19 cellular contexts compared by ENCODE assay signal in the genomic region with DNA sequence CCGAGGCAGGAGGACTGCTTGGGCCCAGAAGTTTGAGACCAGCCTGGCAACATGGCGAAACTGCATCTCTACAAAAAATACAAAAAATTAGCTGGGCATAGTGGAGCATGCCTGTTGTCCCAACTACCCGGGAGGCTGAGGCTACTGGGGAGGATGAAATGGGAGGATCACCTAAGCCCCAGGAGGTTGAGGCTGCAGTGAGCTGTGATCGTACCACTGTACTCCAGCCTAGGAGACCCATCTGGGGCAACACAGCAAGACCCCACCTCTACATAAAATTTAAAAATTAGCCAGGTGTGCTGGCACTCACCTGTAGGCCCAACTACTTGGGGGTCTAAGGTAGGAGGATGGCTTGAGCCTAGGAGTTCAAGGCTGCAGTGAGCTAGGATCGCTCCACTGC. TPM values are rescaled to one million over a fixed set of nuclear protein-coding genes. Genes with fewer than 3 reads are reported as not detected.
DNase-seq lines count a peak whose midpoint lies in the region; ATAC-seq lines count a peak whose summit lies in the region.
"Had no signal": no experiment of that assay in that cellular context is flagged by ENCODE, and none has a peak within 500 bp of the region (broad histone marks: within the 10 kb centered on the region; RNA-seq: fewer than 3 reads in every experiment).

No MANE protein-coding gene starts in this region.

- no peak overlapping the region for H3K4me2 ChIP-seq in trophoblast cell (ENCODE audit: low read length)

- no peaks in the 10 kb centered on the region for H3K36me3 Mint-ChIP-seq in activated naive CD4-positive, alpha-beta T cell treated with anti-CD3 and anti-CD28 coated beads, Interleukin-2, amount 50 U/mL, for 24 hours
- H3K36me3 Mint-ChIP-seq in activated naive CD4-positive, alpha-beta T cell treated with anti-CD3 and anti-CD28 coated beads, Interleukin-2, amount 50 U/mL, for 72 hours: peaks cover 0 to 6% of the 10 kb centered on the region in 2 donors
- H3K36me3 Mint-ChIP-seq in activated naive CD8-positive, alpha-beta T cell: no peaks in the 10 kb centered on the region

- H3K9ac ChIP-seq in HUES64 (ENCODE audit: low read depth, low read length) (no peak overlapping the region), trophoblast cell (ENCODE audit: low read length) (no peak overlapping the region)

- peaks cover 4% of the 10 kb centered on the region for H3K79me1 ChIP-seq in trophoblast cell (ENCODE audit: low read length)

- ATAC-seq in activated naive CD4-positive, alpha-beta T cell treated with anti-CD3 and anti-CD28 coated beads, Interleukin-2, amount 50 U/mL, for 72 hours: no peak
- ATAC-seq in HG03442 (IDR thresholded peaks at IDR 0.05; ENCODE audit: unreplicated experiment): no peak
- ATAC-seq: activated CD4-positive, CD25-positive, alpha-beta regulatory T cell treated with anti-CD3 and anti-CD28 coated beads, Interleukin-2, amount 50 U/mL, for 24 hours; T-helper 17 cell had no signal

- H3K14ac ChIP-seq in trophoblast cell (ENCODE audit: low read length): no peak overlapping the region

- H3K9me3 Mint-ChIP-seq in activated naive CD4-positive, alpha-beta T cell treated with anti-CD3 and anti-CD28 coated beads, Interleukin-2, amount 50 U/mL, for 24 hours: no peaks in the 10 kb centered on the region
- H3K9me3 Mint-ChIP-seq in activated naive CD4-positive, alpha-beta T cell treated with anti-CD3 and anti-CD28 coated beads, Interleukin-2, amount 50 U/mL, for 72 hours: no peaks in the 10 kb centered on the region
- H3K9me3 Mint-ChIP-seq in activated naive CD8-positive, alpha-beta T cell (ENCODE audit: low read depth): no peaks in the 10 kb centered on the region

- H4K12ac ChIP-seq in trophoblast cell (ENCODE audit: low read depth, low read length): no peak overlapping the region

- no peak overlapping the region for H4K8ac ChIP-seq in trophoblast cell (ENCODE audit: low read depth, low read length)

- H3K27ac ChIP-seq in HUES64 (ENCODE audit: low read depth, low read length): no peak overlapping the region
- H3K27ac ChIP-seq in trophoblast cell (ENCODE audit: low read depth, low read length): no peak overlapping the region
- H3K27ac ChIP-seq: prostate gland had no signal

- WGBS in HUES64: 99% methylated on average over 5 of the region's 5 CpGs
- no CpG with 5 or more reads among the region's 5 CpGs for WGBS in trophoblast cell (ENCODE audit: extremely low coverage, insufficient coverage, insufficient read length)

- H3K4me3 ChIP-seq in HUES64 (ENCODE audit: low read length) (0 out of 2 replicates have a peak overlapping the region, but pooled peaks have one; percentile 95), trophoblast cell (ENCODE audit: low read depth, low read length) (no peak overlapping the region)
- H3K4me3 ChIP-seq: prostate gland had no signal

- H2AK5ac ChIP-seq in trophoblast cell (ENCODE audit: low read length): no peak overlapping the region

- H3K36me3 ChIP-seq in HUES64 (ENCODE audit: insufficient read depth, low read length): peaks cover 31% of the 10 kb centered on the region
- peaks cover 8% of the 10 kb centered on the region in 2 experiments for H3K36me3 ChIP-seq in trophoblast cell (ENCODE audit: control insufficient read depth in 1 of 2, insufficient read depth in 2 of 2, low read length in 2 of 2)
- H3K36me3 ChIP-seq: prostate gland had no signal

- peaks cover 6% of the 10 kb centered on the region for H3K79me2 ChIP-seq in trophoblast cell (ENCODE audit: control insufficient read depth, insufficient read depth, low read length, poor library complexity)

- H2BK5ac ChIP-seq in trophoblast cell (ENCODE audit: low read depth, low read length, poor library complexity): no peak overlapping the region

- H3K4me3 Mint-ChIP-seq in activated naive CD4-positive, alpha-beta T cell treated with anti-CD3 and anti-CD28 coated beads, Interleukin-2, amount 50 U/mL, for 24 hours: peak overlapping the region; percentile 67
- peak overlapping the region; percentile 65 for H3K4me3 Mint-ChIP-seq in activated naive CD8-positive, alpha-beta T cell

- no peak overlapping the region for H2BK120ac ChIP-seq in trophoblast cell (ENCODE audit: insufficient read depth, low read length, poor library complexity)

- no peak for DNase-seq in activated naive CD4-positive, alpha-beta T cell treated with anti-CD3 and anti-CD28 coated beads, Interleukin-2, amount 50 U/mL, for 72 hours (ENCODE audit: low spot score in 2 of 2)
- DNase-seq in trophoblast cell: no peak
- DNase-seq in activated CD4-positive, CD25-positive, alpha-beta regulatory T cell (lab: John Stamatoyannopoulos, UW): no peak
- no peak for DNase-seq in effector CD8-positive, alpha-beta T cell (lab: John Stamatoyannopoulos, UW)
- DNase-seq: GOT3; kidney; MG63; NCI-H1694 treated with DMSO at 0.1 percent for 48 hours; NCI-H345; nephron progenitor cell; NK-92 treated with Interleukin-12 subunit alpha and Interleukin-12 subunit beta, amount 100 ng/mL, for 24 hours; Right ventricle myocardium superior; T-helper 17 cell had no signal

- no peak overlapping the region for H4K91ac ChIP-seq in trophoblast cell (ENCODE audit: low read depth, low read length)

- no peaks in the 10 kb centered on the region for H3K9me3 ChIP-seq in HUES64 (ENCODE audit: insufficient read depth, low read depth, low read length)
- H3K9me3 ChIP-seq in trophoblast cell (ENCODE audit: insufficient read depth, low read depth, low read length): no peaks in the 10 kb centered on the region
- H3K9me3 ChIP-seq: MG63, prostate gland had no signal

- peaks cover 4% of the 10 kb centered on the region; the same call in 1 of the 2 replicates for H3K4me1 ChIP-seq in HUES64 (ENCODE audit: insufficient read depth, low read length)
- H3K4me1 ChIP-seq in trophoblast cell (ENCODE audit: control insufficient read depth in 1 of 2, insufficient read depth in 2 of 2, low read length in 2 of 2): peaks cover 0 to 4% of the 10 kb centered on the region in 2 experiments
- H3K4me1 ChIP-seq: prostate gland had no signal

- H3K4me1 Mint-ChIP-seq in activated naive CD4-positive, alpha-beta T cell treated with anti-CD3 and anti-CD28 coated beads, Interleukin-2, amount 50 U/mL, for 24 hours: peaks cover 24% of the 10 kb centered on the region
- H3K4me1 Mint-ChIP-seq in activated naive CD8-positive, alpha-beta T cell (ENCODE audit: low read depth): peaks cover 32% of the 10 kb centered on the region

- no peak overlapping the region for H3K23ac ChIP-seq in trophoblast cell (ENCODE audit: low read length)

- H3K27me3 ChIP-seq in HUES64 (ENCODE audit: insufficient read depth, low read length): no peaks in the 10 kb centered on the region
- H3K27me3 ChIP-seq in trophoblast cell (ENCODE audit: insufficient read depth, low read length): no peaks in the 10 kb centered on the region
- H3K27me3 ChIP-seq: MG63 had no signal

- H2BK12ac ChIP-seq in trophoblast cell (ENCODE audit: low read length): no peak overlapping the region

- no peak overlapping the region for H3K27ac Mint-ChIP-seq in activated naive CD4-positive, alpha-beta T cell treated with anti-CD3 and anti-CD28 coated beads, Interleukin-2, amount 50 U/mL, for 24 hours
- no peak overlapping the region for H3K27ac Mint-ChIP-seq in activated naive CD4-positive, alpha-beta T cell treated with anti-CD3 and anti-CD28 coated beads, Interleukin-2, amount 50 U/mL, for 72 hours
- no peak overlapping the region for H3K27ac Mint-ChIP-seq in activated naive CD8-positive, alpha-beta T cell
- H3K27ac Mint-ChIP-seq: nephron progenitor cell had no signal

- no peaks in the 10 kb centered on the region for H3K27me3 Mint-ChIP-seq in activated naive CD4-positive, alpha-beta T cell treated with anti-CD3 and anti-CD28 coated beads, Interleukin-2, amount 50 U/mL, for 24 hours
- H3K27me3 Mint-ChIP-seq in activated naive CD8-positive, alpha-beta T cell: no peaks in the 10 kb centered on the region
- H3K27me3 Mint-ChIP-seq: T-helper 17 cell had no signal

- peak overlapping the region; percentile 21 for H3K4ac ChIP-seq in trophoblast cell (ENCODE audit: low read depth, low read length)

- H3K18ac ChIP-seq in trophoblast cell (ENCODE audit: low read length): no peak overlapping the region

- H2AFZ ChIP-seq in trophoblast cell (ENCODE audit: insufficient read depth, low read length, poor library complexity): no peak overlapping the region

RNA-seq across cellular contexts. Expression of a gene that starts 1.8 kb away (rescaled TPM):
- total RNA-seq in activated naive CD4-positive, alpha-beta T cell treated with anti-CD3 and anti-CD28 coated beads, Interleukin-2, amount 50 U/mL, for 72 hours: 10 to 100 TPM; 53.7 to 63.1 TPM
- 71.8 TPM for polyA plus RNA-seq in HUES64 (2013, experiment 1 of 2)
- 66.8 TPM for polyA plus RNA-seq in HUES64 (2013, experiment 2 of 2)
- 40.6 and 45.5 TPM in 2 replicates for polyA plus RNA-seq in trophoblast cell (2013)

RNA-seq across cellular contexts. Expression of a gene that starts 22.3 kb away (rescaled TPM):
- not detected for total RNA-seq in activated naive CD4-positive, alpha-beta T cell treated with anti-CD3 and anti-CD28 coated beads, Interleukin-2, amount 50 U/mL, for 72 hours
- polyA plus RNA-seq in HUES64 (2013, experiment 1 of 2): 6.1 TPM
- 7.2 TPM for polyA plus RNA-seq in HUES64 (2013, experiment 2 of 2)
- 17.6 and 18.2 TPM in 2 replicates for polyA plus RNA-seq in trophoblast cell (2013)

RNA-seq across cellular contexts. Expression of a gene that starts 33.5 kb away (rescaled TPM):
- under 1 TPM; 0.16 to 0.80 TPM for total RNA-seq in activated naive CD4-positive, alpha-beta T cell treated with anti-CD3 and anti-CD28 coated beads, Interleukin-2, amount 50 U/mL, for 72 hours
- 7.1 TPM for polyA plus RNA-seq in HUES64 (2013, experiment 1 of 2)
- 7.9 TPM for polyA plus RNA-seq in HUES64 (2013, experiment 2 of 2)
- polyA plus RNA-seq in trophoblast cell (2013): 22.5 and 23.2 TPM in 2 replicates
